In genomic region chr3:29695201-29695904, GRCh38 we compare ENCODE assay signal across 10 cellular contexts.
DNase-seq lines count a peak whose midpoint lies in the region; ATAC-seq and TF ChIP-seq lines count a peak whose summit lies in the region.
"Had no signal": no experiment of that assay in that cellular context is flagged by ENCODE, and none has a peak within 500 bp of the region (broad histone marks: within the 10 kb centered on the region; RNA-seq: fewer than 3 reads in every experiment).

No MANE protein-coding gene starts in this region.

- H3K4me1 ChIP-seq in cardiac muscle cell (ENCODE audit: low read depth) = peaks cover 40% of the 10 kb centered on the region

- ATAC-seq in sciatic nerve = peak; percentile 93

- TF ChIP-seq CTCF in WI38 (IDR thresholded peaks at IDR 0.05; ENCODE audit: low read depth, low read length) (no peak), cardiac muscle cell (IDR thresholded peaks at IDR 0.05; ENCODE audit: low read depth, low read length) (no peak)

- peak overlapping the region; percentile 5; the same call in 1 of the 2 replicates for H3K4me3 ChIP-seq in WI38 (ENCODE audit: low read depth, low read length)
- no peak overlapping the region for H3K4me3 ChIP-seq in cardiac muscle cell

- no peaks in the 10 kb centered on the region for H3K27me3 ChIP-seq in cardiac muscle cell

- H3K36me3 ChIP-seq in cardiac muscle cell = no peaks in the 10 kb centered on the region

- peak overlapping the region; percentile 93 for H3K27ac ChIP-seq in cardiac muscle cell

- H3K9me3 ChIP-seq in cardiac muscle cell (ENCODE audit: low read depth) = no peaks in the 10 kb centered on the region

- intact Hi-C loops in sciatic nerve (cut with DNase I) = no loop called here

- DNase-seq in GM04504 (ENCODE audit: low read depth) = peak; percentile 92
- DNase-seq in cardiac muscle cell (ENCODE audit: low read depth in 1 of 2, low spot score in 1 of 2) = peak in 1 of 2 donors; percentile 97
- no peak for DNase-seq in sciatic nerve (ENCODE audit: low spot score)
- no peak for DNase-seq in hypothalamus (lab: John Stamatoyannopoulos, UW)
- DNase-seq in NCI-H1694 (lab: John Stamatoyannopoulos, UW) = no peak
- DNase-seq in RPMI8226 = no peak
- no peak for DNase-seq in NCI-H1417 treated with DMSO at 0.1 percent for 48 hours (lab: John Stamatoyannopoulos, UW)
- DNase-seq: GDM1, retina had no signal
